In genomic region chr4:78767350-78767749, GRCh38 we compare ENCODE assay signal across 14 cellular contexts. TPM values are rescaled to one million over a fixed set of nuclear protein-coding genes. Genes with fewer than 3 reads are reported as not detected.
DNase-seq lines count a peak whose midpoint lies in the region; ATAC-seq lines count a peak whose summit lies in the region.
"Had no signal": no experiment of that assay in that cellular context is flagged by ENCODE, and none has a peak within 500 bp of the region (broad histone marks: within the 10 kb centered on the region; RNA-seq: fewer than 3 reads in every experiment).

No MANE protein-coding gene starts in this region.

- DNase-seq in MV-4-11 (lab: John Stamatoyannopoulos, UW) (no peak), mucosa of gallbladder (ENCODE audit: low spot score) (no peak), foreskin melanocyte (no peak)
- DNase-seq in stimulated activated CD4-positive, alpha-beta T cell treated with anti-CD3 and anti-CD28 coated beads, Interleukin-2, amount 100 ng/mL, for 24 hours: no peak
- DNase-seq: activated T-cell treated with anti-CD3 and anti-CD28 coated beads, Interleukin-2, amount 50 U/mL, for 4 hours; body of pancreas; DMS79; SHP77; uterus had no signal

- ATAC-seq in GM19328 (IDR thresholded peaks at IDR 0.05; ENCODE audit: unreplicated experiment): peak; percentile 42
- ATAC-seq in HG02642 (IDR thresholded peaks at IDR 0.05; ENCODE audit: poor library complexity, unreplicated experiment): peak; percentile 71
- peak; percentile 62 for ATAC-seq in HG03439 (IDR thresholded peaks at IDR 0.05; ENCODE audit: unreplicated experiment)
- ATAC-seq: activated T-cell treated with anti-CD3 and anti-CD28 coated beads, Interleukin-2, amount 50 U/mL, for 4 hours; body of pancreas; sciatic nerve had no signal

- peak overlapping the region; percentile 8; the same call in 1 of the 2 replicates for H3K4me3 ChIP-seq in GM08714 (ENCODE audit: low read length)
- H3K4me3 ChIP-seq: body of pancreas, uterus had no signal

RNA-seq across cellular contexts. Expression of gene BMP2K, which starts 8.8 kb away (rescaled TPM):
- total RNA-seq in mucosa of gallbladder: 42.0 TPM
